In the genomic region with DNA sequence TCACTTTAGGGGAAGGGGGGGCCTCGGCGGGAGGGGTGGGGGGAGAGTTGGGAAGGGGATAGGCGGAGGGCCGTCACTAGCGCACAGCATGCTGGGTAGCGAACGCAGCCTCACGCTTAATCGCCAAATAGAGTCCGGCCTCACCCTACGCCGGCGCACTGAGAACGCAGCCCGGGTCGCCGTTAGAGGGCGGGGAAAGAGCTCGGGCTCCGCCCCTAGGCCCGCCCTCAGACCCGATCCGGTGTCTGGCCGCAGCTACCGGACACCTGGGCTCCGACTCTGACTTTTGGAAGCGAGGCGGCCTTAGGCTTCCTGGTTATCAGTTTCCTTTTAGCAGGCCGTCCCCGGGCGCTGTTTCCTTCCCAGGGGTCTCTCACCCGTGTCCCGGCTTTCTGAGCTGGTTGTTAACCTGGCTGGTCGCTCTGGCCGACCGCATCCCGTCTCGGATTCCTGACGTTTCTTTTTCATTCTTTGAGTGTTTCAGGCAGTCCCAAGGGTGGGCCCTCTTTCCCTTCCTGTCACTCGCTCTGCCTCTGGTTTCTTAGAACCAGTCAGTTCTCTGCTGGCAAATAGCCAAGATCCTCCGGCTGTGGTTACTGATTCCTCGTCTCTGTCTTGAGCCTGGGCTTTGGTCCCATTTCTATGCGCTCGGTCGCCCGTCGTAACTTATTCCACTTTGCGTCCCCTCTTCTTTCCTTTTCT, we compare ENCODE assay signal across 8 cellular contexts. TPM values are rescaled to one million over a fixed set of nuclear protein-coding genes. Genes with fewer than 3 reads are reported as not detected.
A peak's percentile ranks its signal among the peaks of the same experiment; 100 is the strongest.
DNase-seq lines count a peak whose midpoint lies in the region; ATAC-seq, FAIRE-seq and TF ChIP-seq lines count a peak whose summit lies in the region.

No MANE protein-coding gene starts in this region.

- H3K36me3 ChIP-seq in right atrium auricular region (no peaks in the 10 kb centered on the region), psoas muscle (ENCODE audit: insufficient read depth in 1 of 2, low read depth in 1 of 2) (peaks cover 0 to 15% of the 10 kb centered on the region in 2 donors)

- no peaks in the 10 kb centered on the region for H3K9me3 Mint-ChIP-seq in T-helper 1 cell treated with Interleukin-12 subunit alpha and Interleukin-12 subunit beta and Interleukin-4 antibody, amounts not matched to agents 30 μg/mL and 1 μg/mL, for 36 hours

- peak overlapping the region; percentile 96 for H3K27ac Mint-ChIP-seq in T-helper 1 cell treated with Interleukin-12 subunit alpha and Interleukin-12 subunit beta and Interleukin-4 antibody, amounts not matched to agents 30 μg/mL and 1 μg/mL, for 36 hours

- H3K36me3 Mint-ChIP-seq in T-helper 1 cell treated with Interleukin-12 subunit alpha and Interleukin-12 subunit beta and Interleukin-4 antibody, amounts not matched to agents 30 μg/mL and 1 μg/mL, for 36 hours (ENCODE audit: low read depth): peaks cover 13% of the 10 kb centered on the region

- TF ChIP-seq CTCF in right atrium auricular region (IDR thresholded peaks at IDR 0.05) (no peak), psoas muscle (IDR thresholded peaks at IDR 0.05) (no peak)

- peak; percentile 61 for FAIRE-seq in urothelium cell line (lab: Jason Lieb, UNC)

- peak overlapping the region; percentile 95 to 100 for H3K4me3 ChIP-seq in right atrium auricular region
- peak overlapping the region; percentile 98 for H3K4me3 ChIP-seq in psoas muscle

- ATAC-seq in GM18498 (IDR thresholded peaks at IDR 0.05; ENCODE audit: unreplicated experiment) (peak; percentile 96), HG02885 (IDR thresholded peaks at IDR 0.05; ENCODE audit: poor library complexity, unreplicated experiment) (peak; percentile 92), psoas muscle (peak; percentile 93 to 98 (median 96))

- H3K27ac ChIP-seq in angular gyrus (ENCODE audit: low read depth, low read length): peak overlapping the region; percentile 79
- peak overlapping the region; percentile 99 to 100 for H3K27ac ChIP-seq in right atrium auricular region
- H3K27ac ChIP-seq in psoas muscle: peak overlapping the region; percentile 100

- intact Hi-C loops in psoas muscle (cut with DNase I): loop anchor here (2.0 to 10.0 kb wide), 4 partner anchors 32 to 61 kb away; no protein-coding TSS in a partner anchor

- H3K9me3 ChIP-seq in right atrium auricular region: no peaks in the 10 kb centered on the region
- H3K9me3 ChIP-seq in psoas muscle: no peaks in the 10 kb centered on the region

- H3K27me3 ChIP-seq in right atrium auricular region (no peaks in the 10 kb centered on the region), psoas muscle (ENCODE audit: insufficient read depth in 3 of 3, low read length in 2 of 3) (no peaks in the 10 kb centered on the region)

- no peaks in the 10 kb centered on the region for H3K27me3 Mint-ChIP-seq in T-helper 1 cell treated with Interleukin-12 subunit alpha and Interleukin-12 subunit beta and Interleukin-4 antibody, amounts not matched to agents 30 μg/mL and 1 μg/mL, for 36 hours (ENCODE audit: low read depth)

- peaks cover 41% of the 10 kb centered on the region for H3K4me1 Mint-ChIP-seq in T-helper 1 cell treated with Interleukin-12 subunit alpha and Interleukin-12 subunit beta and Interleukin-4 antibody, amounts not matched to agents 30 μg/mL and 1 μg/mL, for 36 hours (ENCODE audit: low read depth)

- DNase-seq in NCI-H1694 (lab: John Stamatoyannopoulos, UW) (peak; percentile 95), right atrium auricular region (ENCODE audit: low spot score) (peak; percentile 97), psoas muscle (peak; percentile 96 to 98), urothelium cell line (ENCODE audit: low spot score) (peak; percentile 95)

- WGBS in psoas muscle, 3 donors: 0 to 1% (median 0%) methylated on average over 48 of the region's 48 CpGs

- H3K4me3 Mint-ChIP-seq in T-helper 1 cell treated with Interleukin-12 subunit alpha and Interleukin-12 subunit beta and Interleukin-4 antibody, amounts not matched to agents 30 μg/mL and 1 μg/mL, for 36 hours: peak overlapping the region; percentile 99

- peaks cover 0 to 26% of the 10 kb centered on the region in 2 donors for H3K4me1 ChIP-seq in right atrium auricular region
- H3K4me1 ChIP-seq in psoas muscle: peaks cover 26% of the 10 kb centered on the region

RNA-seq across cellular contexts. Expression of gene STRN3, which starts 0.4 kb away (rescaled TPM):
- total RNA-seq in right atrium auricular region (10 to 100 TPM; 34.2 to 46.8 TPM), psoas muscle (100 to 1,000 TPM in 2 of 4 donors, 10 to 100 TPM in 2; 80.2 to 154 (median 95.4) TPM)
- 10 to 100 TPM; 28.2 to 45.9 (median 31.5) TPM for polyA plus RNA-seq in psoas muscle

RNA-seq across cellular contexts. Expression of gene AP4S1, which starts 1.1 kb away (rescaled TPM):
- total RNA-seq in right atrium auricular region (10 to 100 TPM in 1 of 2 donors, 1 to 10 TPM in 1; 3.3 to 17.3 TPM), psoas muscle (10 to 100 TPM in 1 of 4 donors, 1 to 10 TPM in 3; 4.2 to 13.9 (median 7.2) TPM)
- 1 to 10 TPM; 4.2 to 9.8 (median 4.8) TPM for polyA plus RNA-seq in psoas muscle

Comparison
In these comparisons a context has a peak if more than half of its experiments do, and no peak if none do; other contexts are left out.
1. Peak in every context shown above with its lines: DNase-seq, ATAC-seq, H3K4me3 ChIP-seq and H3K27ac ChIP-seq.